ENCODE assay signal across 14 cellular contexts in genomic region chr22:37234736-37235711, GRCh38. TPM values are rescaled to one million over a fixed set of nuclear protein-coding genes. Genes with fewer than 3 reads are reported as not detected.
DNase-seq lines count a peak whose midpoint lies in the region; ATAC-seq and TF ChIP-seq lines count a peak whose summit lies in the region.
"Had no signal": no experiment of that assay in that cellular context is flagged by ENCODE, and none has a peak within 500 bp of the region (broad histone marks: within the 10 kb centered on the region; RNA-seq: fewer than 3 reads in every experiment).

No MANE protein-coding gene starts in this region.

- no peaks in the 10 kb centered on the region for H3K27me3 Mint-ChIP-seq in stimulated activated naive CD8-positive, alpha-beta T cell treated with anti-CD3 and anti-CD28 coated beads, Interleukin-15, Interleukin-2, amounts not matched to agents 100 ng/mL and 50 ng/mL, for 24 hours
- H3K27me3 Mint-ChIP-seq in WTC11 (ENCODE audit: low read depth), result peaks cover 2% of the 10 kb centered on the region

- peak overlapping the region; percentile 95 for H3K4me3 Mint-ChIP-seq in stimulated activated naive CD8-positive, alpha-beta T cell treated with anti-CD3 and anti-CD28 coated beads, Interleukin-15, Interleukin-2, amounts not matched to agents 100 ng/mL and 50 ng/mL, for 24 hours
- H3K4me3 Mint-ChIP-seq in WTC11, result no peak overlapping the region

- intact Hi-C loops in sciatic nerve (cut with DNase I), result no loop called here

- H3K27ac Mint-ChIP-seq in stimulated activated naive CD8-positive, alpha-beta T cell treated with anti-CD3 and anti-CD28 coated beads, Interleukin-15, Interleukin-2, amounts not matched to agents 100 ng/mL and 50 ng/mL, for 24 hours, result peak overlapping the region; percentile 92
- H3K27ac Mint-ChIP-seq in WTC11, result peak overlapping the region; percentile 79

- CTCF ChIA-PET in WTC11 (lab: Charles Lee), result interaction anchor here (1.1 to 1.6 kb wide), 2 partner anchors 10 to 24 kb away, joined by 3 read pairs; partner anchors contain the start of gene RAC2

- POLR2A ChIA-PET in WTC11 (lab: Charles Lee), result no interaction called here

- H3K4me1 Mint-ChIP-seq in stimulated activated naive CD8-positive, alpha-beta T cell treated with anti-CD3 and anti-CD28 coated beads, Interleukin-15, Interleukin-2, amounts not matched to agents 100 ng/mL and 50 ng/mL, for 24 hours (ENCODE audit: low read depth), result peaks cover 100% of the 10 kb centered on the region
- H3K4me1 Mint-ChIP-seq in WTC11, result peaks cover 10% of the 10 kb centered on the region

- no peak for ATAC-seq in stimulated activated naive CD8-positive, alpha-beta T cell treated with anti-CD3 and anti-CD28 coated beads, Interleukin-15, Interleukin-2, amounts not matched to agents 100 U/mL and 50 U/mL, for 24 hours
- ATAC-seq in WTC11 (no peak), sciatic nerve (no peak), GM21367 (IDR thresholded peaks at IDR 0.05; ENCODE audit: unreplicated experiment) (no peak)

- H3K9me3 Mint-ChIP-seq in stimulated activated naive CD8-positive, alpha-beta T cell treated with anti-CD3 and anti-CD28 coated beads, Interleukin-15, Interleukin-2, amounts not matched to agents 100 ng/mL and 50 ng/mL, for 24 hours, result no peaks in the 10 kb centered on the region
- H3K9me3 Mint-ChIP-seq in WTC11, result no peaks in the 10 kb centered on the region

- no peak for DNase-seq in stimulated activated naive CD8-positive, alpha-beta T cell treated with anti-CD3 and anti-CD28 coated beads, Interleukin-15, Interleukin-2, amounts not matched to agents 100 U/mL and 50 U/mL, for 24 hours
- DNase-seq in WTC11 (ENCODE audit: low spot score), result no peak
- peak; percentile 6 for DNase-seq in iPS-NIHi11 (ENCODE audit: low spot score)
- DNase-seq in occipital lobe (lab: John Stamatoyannopoulos, UW), result no peak
- DNase-seq in sciatic nerve (ENCODE audit: low spot score), result no peak
- DNase-seq in SKM-1 (lab: John Stamatoyannopoulos, UW; ENCODE audit: unreplicated experiment), result no peak
- DNase-seq: activated gamma-delta T cell, NCI-H2029, small intestine, T-helper 9 cell had no signal

- TF ChIP-seq CTCF in WTC11 (IDR thresholded peaks at IDR 0.05), result no peak

- peaks cover 84% of the 10 kb centered on the region for H3K36me3 Mint-ChIP-seq in stimulated activated naive CD8-positive, alpha-beta T cell treated with anti-CD3 and anti-CD28 coated beads, Interleukin-15, Interleukin-2, amounts not matched to agents 100 ng/mL and 50 ng/mL, for 24 hours (ENCODE audit: low read depth)
- no peaks in the 10 kb centered on the region for H3K36me3 Mint-ChIP-seq in WTC11

TF ChIP-seq in WTC11, 78 proteins besides CTCF, POLR2A, EP300 and RAD21:
- no peak for TF ChIP-seq CREM (CRISPR knock-in tag; IDR thresholded peaks at IDR 0.05)
- TF ChIP-seq USF1 (CRISPR knock-in tag; IDR thresholded peaks at IDR 0.05), result no peak
- TF ChIP-seq, protein P1, sequence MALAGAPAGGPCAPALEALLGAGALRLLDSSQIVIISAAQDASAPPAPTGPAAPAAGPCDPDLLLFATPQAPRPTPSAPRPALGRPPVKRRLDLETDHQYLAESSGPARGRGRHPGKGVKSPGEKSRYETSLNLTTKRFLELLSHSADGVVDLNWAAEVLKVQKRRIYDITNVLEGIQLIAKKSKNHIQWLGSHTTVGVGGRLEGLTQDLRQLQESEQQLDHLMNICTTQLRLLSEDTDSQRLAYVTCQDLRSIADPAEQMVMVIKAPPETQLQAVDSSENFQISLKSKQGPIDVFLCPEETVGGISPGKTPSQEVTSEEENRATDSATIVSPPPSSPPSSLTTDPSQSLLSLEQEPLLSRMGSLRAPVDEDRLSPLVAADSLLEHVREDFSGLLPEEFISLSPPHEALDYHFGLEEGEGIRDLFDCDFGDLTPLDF (CRISPR knock-in tag; IDR thresholded peaks at IDR 0.05), result no peak
- TF ChIP-seq E2F4 (CRISPR knock-in tag; IDR thresholded peaks at IDR 0.05; ENCODE audit: borderline replicate concordance, low read depth), result no peak

RNA-seq across cellular contexts. Expression of gene RAC2, which starts 9.0 kb away (rescaled TPM):
- total RNA-seq in WTC11 (2021) (3.6 to 4.9 TPM (median 4.9 TPM) in 3 replicates), occipital lobe (not detected), sciatic nerve (18.9 TPM)
- total RNA-seq: myocyte had no signal

RNA-seq across cellular contexts. Expression of gene SSTR3, which starts 22.7 kb away (rescaled TPM):
- total RNA-seq in WTC11 (2021) (0.21 to 0.25 TPM (median 0.22 TPM) in 3 replicates), occipital lobe (not detected), sciatic nerve (not detected)
- total RNA-seq: myocyte had no signal

RNA-seq across cellular contexts. Expression of gene C1QTNF6, which starts 47.0 kb away (rescaled TPM):
- total RNA-seq in WTC11 (2021) (5.7 to 6.4 TPM (median 5.9 TPM) in 3 replicates), occipital lobe (5.3 TPM), sciatic nerve (7.8 TPM)

RNA-seq across cellular contexts. Expression of gene CYTH4, which starts 47.3 kb away (rescaled TPM):
- 0.11 to 0.16 TPM (median 0.15 TPM) in 3 replicates for total RNA-seq in WTC11 (2021)
- 2.3 TPM for total RNA-seq in occipital lobe
- 40.0 TPM for total RNA-seq in sciatic nerve
- total RNA-seq: H7, myocyte had no signal
